ENCODE assay signal across 8 cellular contexts in the genomic region with DNA sequence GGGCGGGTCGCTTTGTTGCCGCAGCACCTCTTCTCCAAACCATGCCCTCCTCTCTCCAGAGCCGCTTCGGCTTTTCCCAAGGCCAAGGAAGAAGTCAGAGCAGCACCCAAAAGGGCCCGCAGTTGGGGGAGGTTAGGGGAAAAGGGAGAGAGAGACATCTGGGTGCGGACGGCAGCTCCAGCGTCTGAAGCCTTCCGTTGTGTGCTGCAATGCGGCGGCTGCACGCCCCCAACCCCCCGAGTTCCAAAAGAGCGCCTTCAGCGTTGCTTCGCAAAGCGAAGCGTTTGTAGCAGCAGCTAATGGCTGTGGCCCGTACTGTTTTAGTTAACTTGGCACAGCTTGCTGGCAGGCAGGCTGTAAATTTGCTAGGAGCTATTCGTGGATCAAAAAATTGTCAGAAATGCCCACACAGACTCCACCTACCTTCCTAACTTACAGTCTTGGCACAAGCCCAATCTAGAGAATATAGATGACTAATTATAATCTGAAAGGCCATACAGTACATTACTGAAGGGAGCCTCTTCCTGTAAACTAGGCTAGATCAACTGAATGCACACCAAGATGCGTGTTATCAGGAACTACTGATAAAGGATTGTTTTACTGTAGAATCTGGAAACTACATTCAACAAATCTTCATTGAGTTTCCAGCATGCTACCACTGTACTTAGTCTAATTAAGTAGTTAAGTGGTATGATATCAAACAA. TPM values are rescaled to one million over a fixed set of nuclear protein-coding genes. Genes with fewer than 3 reads are reported as not detected.
DNase-seq lines count a peak whose midpoint lies in the region; ATAC-seq and TF ChIP-seq lines count a peak whose summit lies in the region.

No MANE protein-coding gene starts in this region.

- intact Hi-C loops in mucosa of descending colon (cut with DNase I, micrococcal nuclease), result no loop called here

- peaks cover 31% of the 10 kb centered on the region for H3K4me1 ChIP-seq in mucosa of descending colon (ENCODE audit: low read depth)

- DNase-seq in GM06990 (ENCODE audit: extremely low read depth, insufficient read length), result peak; percentile 67
- peak; percentile 47 to 72 for DNase-seq in NOMO-1 (lab: John Stamatoyannopoulos, UW; ENCODE audit: unreplicated experiment in 2 of 2)
- peak; percentile 19 for DNase-seq in activated T-cell treated with anti-CD3 and anti-CD28 coated beads for 1 hour (ENCODE audit: low read depth)
- peak; percentile 24 for DNase-seq in epithelial cell of prostate (ENCODE audit: low read depth, low spot score)
- DNase-seq in mucosa of descending colon, result peak; percentile 65 to 74 (median 73)
- peak; percentile 64 for DNase-seq in stimulated activated CD8-positive, alpha-beta memory T cell treated with anti-CD3 and anti-CD28 coated beads, Interleukin-4, amount 100 ng/mL, for 48 hours

- TF ChIP-seq CTCF in GM06990 (IDR thresholded peaks at IDR 0.05; ENCODE audit: insufficient read depth, low read length, poor library complexity, severe bottlenecking) (no peak), mucosa of descending colon (IDR thresholded peaks at IDR 0.05) (no peak)

- ATAC-seq in HG03135 (IDR thresholded peaks at IDR 0.05; ENCODE audit: unreplicated experiment), result peak; percentile 23
- ATAC-seq in mucosa of descending colon, result peak; percentile 58
- ATAC-seq in HG02588 (IDR thresholded peaks at IDR 0.05; ENCODE audit: unreplicated experiment), result no peak

- H3K36me3 ChIP-seq in GM06990 (ENCODE audit: control insufficient read depth, insufficient read depth, low read length), result no peaks in the 10 kb centered on the region
- no peaks in the 10 kb centered on the region for H3K36me3 ChIP-seq in mucosa of descending colon (ENCODE audit: low read depth)

- no peaks in the 10 kb centered on the region for H3K27me3 ChIP-seq in GM06990 (replicated peaks; ENCODE audit: control insufficient read depth, insufficient read depth, low read length)

- H3K4me3 ChIP-seq in GM06990 (replicated peaks; ENCODE audit: low read depth, low read length) (peak overlapping the region; percentile 58), mucosa of descending colon (peak overlapping the region; percentile 29)

- H3K9me3 ChIP-seq in mucosa of descending colon, result no peaks in the 10 kb centered on the region

- H3K27ac ChIP-seq in epithelial cell of prostate, result peak overlapping the region; percentile 96

RNA-seq across cellular contexts. Expression of gene KBTBD2, which starts 1.1 kb away (rescaled TPM):
- 10 to 100 TPM; 26.8 to 30.0 (median 26.9) TPM for total RNA-seq in mucosa of descending colon

Comparison
In these comparisons a context has a peak if more than half of its experiments do, and no peak if none do; other contexts are left out.
1. DNase-seq: peak in every context shown above with its lines; median percentile 73 in mucosa of descending colon; 67 in GM06990; 64 in stimulated activated CD8-positive, alpha-beta memory T cell treated with anti-CD3 and anti-CD28 coated beads, Interleukin-4, amount 100 ng/mL, for 48 hours; 60 in NOMO-1; 24 in epithelial cell of prostate; 19 in activated T-cell treated with anti-CD3 and anti-CD28 coated beads for 1 hour.